ENCODE assay signal across 14 cellular contexts in the genomic region with DNA sequence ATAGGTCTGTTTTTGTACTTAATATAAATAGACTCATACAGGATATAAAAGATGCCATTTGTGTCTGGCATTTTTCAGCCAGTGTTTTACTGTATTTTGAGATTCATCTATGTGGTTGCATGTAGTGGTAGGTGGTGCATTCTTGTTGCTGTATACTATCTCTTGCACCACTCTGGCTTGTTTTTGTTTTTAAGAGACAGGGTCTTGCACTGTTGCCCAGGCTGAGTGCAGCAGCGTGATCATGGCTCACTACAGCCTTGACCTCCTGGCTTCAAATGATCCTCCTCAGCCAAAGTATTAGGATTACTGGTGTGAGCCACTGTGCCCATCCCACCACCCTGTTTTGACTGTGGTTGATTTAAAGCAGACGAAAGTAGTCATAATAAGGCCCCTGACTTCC. TPM values are rescaled to one million over a fixed set of nuclear protein-coding genes. Genes with fewer than 3 reads are reported as not detected.
DNase-seq lines count a peak whose midpoint lies in the region; ATAC-seq and TF ChIP-seq lines count a peak whose summit lies in the region.
"Had no signal": no experiment of that assay in that cellular context is flagged by ENCODE, and none has a peak within 500 bp of the region (broad histone marks: within the 10 kb centered on the region; RNA-seq: fewer than 3 reads in every experiment).

No MANE protein-coding gene starts in this region.

- WGBS in GM23248 (ENCODE audit: low coverage in 1 of 2, low lambda C conversion rate in 2 of 2, missing lambda C conversion rate in 2 of 2), 2 experiments, result 96 to 99% methylated on average over 2 of the region's 2 CpGs

- H3K4me1 Mint-ChIP-seq in activated CD4-positive, alpha-beta T cell treated with anti-CD3 and anti-CD28 coated beads, Interleukin-2, amount 10 ng/mL, durations not matched to agents 7 days and 5 days, result peaks cover 98% of the 10 kb centered on the region

- H3K4me3 ChIP-seq in GM23248, result no peak overlapping the region
- no peak overlapping the region for H3K4me3 ChIP-seq in breast epithelium
- no peak overlapping the region for H3K4me3 ChIP-seq in gastrocnemius medialis
- H3K4me3 ChIP-seq: MG63, neural progenitor cell had no signal

- no peaks in the 10 kb centered on the region for H3K9me3 ChIP-seq in GM23248 (ENCODE audit: low read depth)
- no peaks in the 10 kb centered on the region for H3K9me3 ChIP-seq in breast epithelium
- H3K9me3 ChIP-seq in gastrocnemius medialis, result no peaks in the 10 kb centered on the region
- H3K9me3 ChIP-seq: MG63, spleen had no signal

- H3K36me3 ChIP-seq in GM23248 (ENCODE audit: low read depth) (no peaks in the 10 kb centered on the region), breast epithelium (no peaks in the 10 kb centered on the region), gastrocnemius medialis (no peaks in the 10 kb centered on the region)
- H3K36me3 ChIP-seq: neural progenitor cell, spleen had no signal

- H3K27me3 ChIP-seq in GM23248 (replicated peaks; ENCODE audit: insufficient read depth), result no peaks in the 10 kb centered on the region
- H3K27me3 ChIP-seq in breast epithelium, result no peaks in the 10 kb centered on the region
- H3K27me3 ChIP-seq in gastrocnemius medialis, result no peaks in the 10 kb centered on the region
- H3K27me3 ChIP-seq: MG63, neural progenitor cell, spleen had no signal

- TF ChIP-seq POLR2A in breast epithelium (IDR thresholded peaks at IDR 0.05) (no peak), gastrocnemius medialis (IDR thresholded peaks at IDR 0.05) (no peak)

- CTCF ChIA-PET in activated CD4-positive, alpha-beta T cell treated with anti-CD3 and anti-CD28 coated beads, Interleukin-2, amount 10 ng/mL, durations not matched to agents 7 days and 5 days (lab: Charles Lee), result no interaction called here

- H3F3A ChIP-seq in GM23248 (ENCODE audit: insufficient read depth), result peaks cover 77% of the 10 kb centered on the region

- H3K36me3 Mint-ChIP-seq in activated CD4-positive, alpha-beta T cell treated with anti-CD3 and anti-CD28 coated beads, Interleukin-2, amount 10 ng/mL, durations not matched to agents 7 days and 5 days (ENCODE audit: low read depth), result peaks cover 30% of the 10 kb centered on the region

- H3K27ac Mint-ChIP-seq in activated CD4-positive, alpha-beta T cell treated with anti-CD3 and anti-CD28 coated beads, Interleukin-2, amount 10 ng/mL, durations not matched to agents 7 days and 5 days, result peak overlapping the region; percentile 87
- H3K27ac Mint-ChIP-seq: neural progenitor cell had no signal

- peak overlapping the region; percentile 70 for H3K9ac ChIP-seq in GM23248
- H3K9ac ChIP-seq: neural progenitor cell had no signal

- H3K9me3 Mint-ChIP-seq in activated CD4-positive, alpha-beta T cell treated with anti-CD3 and anti-CD28 coated beads, Interleukin-2, amount 10 ng/mL, durations not matched to agents 7 days and 5 days, result no peaks in the 10 kb centered on the region
- H3K9me3 Mint-ChIP-seq: neural progenitor cell had no signal

- ATAC-seq in gastrocnemius medialis, result no peak
- ATAC-seq in GM19467 (IDR thresholded peaks at IDR 0.05; ENCODE audit: unreplicated experiment), result no peak

- H3K4me1 ChIP-seq in GM23248 (ENCODE audit: insufficient read depth) (peaks cover 74% of the 10 kb centered on the region), breast epithelium (peaks cover 4 to 38% of the 10 kb centered on the region in 2 donors), gastrocnemius medialis (peaks cover 62 to 97% of the 10 kb centered on the region in 2 donors)

- H4K20me1 ChIP-seq in GM23248 (ENCODE audit: insufficient read depth), result peaks cover 14% of the 10 kb centered on the region; the same call in 1 of the 2 replicates

- peak overlapping the region; percentile 25 for H3K4me3 Mint-ChIP-seq in activated CD4-positive, alpha-beta T cell treated with anti-CD3 and anti-CD28 coated beads, Interleukin-2, amount 10 ng/mL, durations not matched to agents 7 days and 5 days
- H3K4me3 Mint-ChIP-seq: neural progenitor cell had no signal

- H2AFZ ChIP-seq in GM23248, result no peak overlapping the region
- H2AFZ ChIP-seq: neural progenitor cell had no signal

- POLR2A ChIA-PET in activated CD4-positive, alpha-beta T cell treated with anti-CD3 and anti-CD28 coated beads, Interleukin-2, amount 10 ng/mL, durations not matched to agents 7 days and 5 days (lab: Charles Lee), result no interaction called here

- H3K4me2 ChIP-seq in GM23248 (ENCODE audit: unreplicated experiment), result peak overlapping the region; percentile 51
- H3K4me2 ChIP-seq: neural progenitor cell had no signal

- in situ Hi-C loops in GM23248 (cut with MboI) (no loop called here), gastrocnemius medialis (cut with MboI; ENCODE audit: low sequenced_read_pairs in 4 of 4) (loop anchor here in 1 of 4 donors (25.0 kb wide), 1 partner anchor 384 kb away; a partner anchor contains a TSS)

- no peaks in the 10 kb centered on the region for H3K9me2 ChIP-seq in GM23248 (ENCODE audit: insufficient read depth)

- DNase-seq in activated CD4-positive, alpha-beta T cell treated with anti-CD3 and anti-CD28 coated beads, Interleukin-2, amount 10 ng/mL, durations not matched to agents 7 days and 5 days, result no peak
- DNase-seq in activated CD4-positive, alpha-beta T cell treated with anti-CD3 and anti-CD28 coated beads, Interleukin-2, amount 50 U/mL, for 1 hour, result no peak
- DNase-seq in GM23248, result no peak
- DNase-seq in breast epithelium (ENCODE audit: low spot score in 2 of 2), result no peak
- DNase-seq in gastrocnemius medialis, result no peak
- DNase-seq in NCI-H524 treated with DMSO at 0.1 percent for 48 hours (lab: John Stamatoyannopoulos, UW), result no peak
- DNase-seq in NCI-H2227 treated with DMSO at 0.1 percent for 48 hours (lab: John Stamatoyannopoulos, UW), result no peak
- DNase-seq: ACHN, caudate nucleus, head of caudate nucleus, MG63, spleen had no signal

- H3K27me3 Mint-ChIP-seq in activated CD4-positive, alpha-beta T cell treated with anti-CD3 and anti-CD28 coated beads, Interleukin-2, amount 10 ng/mL, durations not matched to agents 7 days and 5 days, result no peaks in the 10 kb centered on the region

- TF ChIP-seq CTCF in breast epithelium (IDR thresholded peaks at IDR 0.05) (no peak), gastrocnemius medialis (IDR thresholded peaks at IDR 0.05 in 4 of 5, conservative IDR thresholded peaks at IDR 0.05 in 1 of 5) (no peak)

- intact Hi-C loops in breast epithelium (cut with DNase I; ENCODE audit: low total_unique reads) (no loop called here), gastrocnemius medialis (cut with DNase I; ENCODE audit: low total_unique reads) (no loop called here)

- peak overlapping the region; percentile 92 for H3K27ac ChIP-seq in GM23248
- H3K27ac ChIP-seq in breast epithelium, result peak overlapping the region; percentile 92 to 93
- H3K27ac ChIP-seq in gastrocnemius medialis, result peak overlapping the region; percentile 86 to 98 (median 94)
- H3K27ac ChIP-seq: neural progenitor cell had no signal

- H3K79me2 ChIP-seq in GM23248 (ENCODE audit: insufficient read depth), result peaks cover 90% of the 10 kb centered on the region

RNA-seq across cellular contexts. Expression of a gene that starts 12.6 kb away (rescaled TPM):
- 10 to 100 TPM; 27.8 to 29.6 TPM for total RNA-seq in activated CD4-positive, alpha-beta T cell treated with anti-CD3 and anti-CD28 coated beads, Interleukin-2, amount 10 ng/mL, durations not matched to agents 7 days and 5 days
- total RNA-seq in GM23248 (2014; rRNA removed; shearing (Covaris generic)), result 21.9 and 24.2 TPM in 2 replicates
- 23.9 and 25.3 TPM in 2 replicates for polyA plus RNA-seq in GM23248 (2016; fragmentation: Nextera tagmentation; extraction: Ambion mirVana)
- total RNA-seq in breast epithelium, result 10 to 100 TPM in 2 of 3 donors, 1 to 10 TPM in 1; 9.8 to 39.2 (median 19.9) TPM
- total RNA-seq in gastrocnemius medialis, result 10 to 100 TPM; 18.1 to 57.6 (median 42.1) TPM
